Comparison of ENCODE assay signal across 8 cellular contexts in the genomic region with DNA sequence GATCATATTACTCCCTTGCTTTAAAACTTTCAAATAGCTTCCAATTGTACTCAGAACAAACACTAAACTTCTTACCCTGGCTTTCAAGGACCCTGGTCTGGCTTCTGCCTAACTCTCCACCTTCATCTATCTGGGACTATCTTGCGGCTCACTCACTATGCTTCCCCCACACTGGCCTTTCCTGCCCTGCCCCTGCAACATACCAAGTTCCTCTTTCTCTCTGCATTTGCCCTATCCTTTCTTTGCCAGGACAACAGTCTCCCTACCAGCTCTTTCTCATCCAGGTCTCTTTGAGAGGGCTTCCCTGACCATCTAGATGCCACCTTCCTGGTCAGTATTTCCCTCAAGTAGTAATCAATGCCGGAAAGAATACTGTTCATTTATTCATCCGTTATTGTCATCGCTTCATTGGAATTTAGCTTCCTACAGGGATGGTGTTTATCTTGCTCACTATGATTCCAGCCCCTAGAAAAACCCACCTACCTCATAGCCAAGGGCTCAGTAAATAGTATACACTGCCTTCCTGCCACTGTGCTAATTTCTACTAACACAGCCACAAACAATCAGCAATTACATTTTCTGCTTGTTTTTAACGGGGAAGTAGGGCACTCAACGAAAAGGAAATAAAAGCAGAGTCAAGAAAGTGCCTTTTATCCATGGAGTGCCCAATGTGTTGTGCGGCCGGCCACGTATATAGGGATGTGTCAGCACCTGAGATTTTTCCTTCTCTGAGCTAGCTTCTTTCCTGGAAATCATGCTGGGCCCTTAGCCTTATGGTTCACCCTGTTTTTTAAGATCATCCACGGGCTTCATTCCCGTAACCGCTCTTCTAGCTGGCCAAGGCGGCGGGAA. TPM values are rescaled to one million over a fixed set of nuclear protein-coding genes. Genes with fewer than 3 reads are reported as not detected.
DNase-seq lines count a peak whose midpoint lies in the region; ATAC-seq, FAIRE-seq and TF ChIP-seq lines count a peak whose summit lies in the region.

No MANE protein-coding gene starts in this region.

- H3K9ac ChIP-seq in fibroblast of lung (ENCODE audit: insufficient read depth, low read length), result peak overlapping the region; percentile 80

- H3K36me3 ChIP-seq in PC-9 (ENCODE audit: low read depth), result peaks cover 7% of the 10 kb centered on the region; the same call in 1 of the 2 replicates
- H3K36me3 ChIP-seq in fibroblast of lung (ENCODE audit: control insufficient read depth, insufficient read depth, low read length), result no peaks in the 10 kb centered on the region
- no peaks in the 10 kb centered on the region for H3K36me3 ChIP-seq in small intestine (ENCODE audit: control insufficient read depth in 2 of 2, insufficient read depth in 2 of 2, low read length in 2 of 2)

- H2AFZ ChIP-seq in PC-9, result peak overlapping the region; percentile 86
- peak overlapping the region; percentile 89 for H2AFZ ChIP-seq in fibroblast of lung (ENCODE audit: low read length)

- H3K4me3 ChIP-seq in PC-9 (peak overlapping the region; percentile 70), fibroblast of lung (replicated peaks in 1 of 4; ENCODE audit: control extremely low read depth in 1 of 4, insufficient read depth in 1 of 4, low read depth in 3 of 4, low read length in 4 of 4) (peak overlapping the region; percentile 54 to 78 (median 75)), small intestine (ENCODE audit: low read depth in 1 of 2, low read length in 2 of 2) (peak overlapping the region; percentile 58)

- intact Hi-C loops in PC-9 (cut with micrococcal nuclease; ENCODE audit: unreplicated experiment), result loop anchor here (5.0 kb wide), 2 partner anchors 218 to 792 kb away; no protein-coding TSS in a partner anchor

- CTCF ChIA-PET in PC-9 (lab: Charles Lee), result interaction anchor here (0.6 kb wide), 2 partner anchors 19 to 80 kb away, joined by 3 to 9 read pairs; no protein-coding TSS in a partner anchor

- FAIRE-seq in small intestine (lab: Jason Lieb, UNC), result no peak

- no peaks in the 10 kb centered on the region for H4K20me1 ChIP-seq in PC-9 (ENCODE audit: insufficient read depth)
- H4K20me1 ChIP-seq in fibroblast of lung (ENCODE audit: control insufficient read depth, extremely low read depth, insufficient read depth, low read length), result no peaks in the 10 kb centered on the region

- peak; percentile 22 for ATAC-seq in HG02840 (IDR thresholded peaks at IDR 0.05; ENCODE audit: low FRiP score, unreplicated experiment)

- H3F3A ChIP-seq in PC-9 (ENCODE audit: insufficient read depth, low read depth), result peaks cover 17% of the 10 kb centered on the region; the same call in 1 of the 2 replicates

- peak overlapping the region; percentile 77 for H3K4me2 ChIP-seq in PC-9
- H3K4me2 ChIP-seq in fibroblast of lung (ENCODE audit: extremely low read depth, insufficient read depth, low read length), result peak overlapping the region; percentile 59

- TSS peak; percentile 72 for BruUV-seq in PC-9 (replicated peaks; lab: Mats Ljungman, UMichigan)

- peak; percentile 27 for DNase-seq in NCI-H2171 treated with DMSO at 0.1 percent for 48 hours (lab: John Stamatoyannopoulos, UW)
- DNase-seq in NCI-H2171 (lab: John Stamatoyannopoulos, UW), result no peak
- DNase-seq in PC-9, result no peak
- no peak for DNase-seq in fibroblast of lung (ENCODE audit: low read depth in 2 of 2)
- no peak for DNase-seq in small intestine
- DNase-seq in activated naive CD4-positive, alpha-beta T cell treated with anti-CD3 and anti-CD28 coated beads, Interleukin-2, amount 50 U/mL, for 16 hours, result no peak
- no peak for DNase-seq in GOT3 (lab: John Stamatoyannopoulos, UW)

- TF ChIP-seq CTCF in PC-9 (conservative IDR thresholded peaks at IDR 0.05) (no peak), fibroblast of lung (conservative IDR thresholded peaks at IDR 0.05 in 1 of 2, IDR thresholded peaks at IDR 0.05 in 1 of 2; ENCODE audit: low read depth in 1 of 2, low read length in 2 of 2) (no peak)

- WGBS in small intestine, 3 donors, result 19 to 25% (median 22%) methylated on average over 14 of the region's 14 CpGs

- POLR2A ChIA-PET in PC-9 (lab: Charles Lee; ENCODE audit: unreplicated experiment), result interaction anchor here (0.5 kb wide), 1 partner anchor 158 kb away, joined by 3 read pairs; no protein-coding TSS in a partner anchor

- H3K9me2 ChIP-seq in PC-9 (ENCODE audit: insufficient read depth), result no peaks in the 10 kb centered on the region

- H3K4me1 ChIP-seq in PC-9 (replicated peaks; ENCODE audit: insufficient read depth) (peaks cover 23% of the 10 kb centered on the region), fibroblast of lung (ENCODE audit: control insufficient read depth, extremely low read depth, insufficient read depth, low read length) (peaks cover 13% of the 10 kb centered on the region), small intestine (ENCODE audit: control insufficient read depth in 2 of 2, insufficient read depth in 1 of 2, low read depth in 1 of 2, low read length in 1 of 2) (peaks cover 0 to 4% of the 10 kb centered on the region in 2 donors)

- H3K9me3 ChIP-seq in PC-9 (ENCODE audit: insufficient read depth, low read depth), result no peaks in the 10 kb centered on the region
- H3K9me3 ChIP-seq in fibroblast of lung (ENCODE audit: control insufficient read depth, insufficient read depth, low read depth, low read length), result no peaks in the 10 kb centered on the region
- no peaks in the 10 kb centered on the region for H3K9me3 ChIP-seq in small intestine (ENCODE audit: control insufficient read depth, low read depth)

- H3K79me2 ChIP-seq in PC-9 (ENCODE audit: low read depth) (peaks cover 37% of the 10 kb centered on the region), fibroblast of lung (ENCODE audit: control insufficient read depth, insufficient read depth, low read length) (peaks cover 23% of the 10 kb centered on the region)

- H3K27ac ChIP-seq in PC-9 (peak overlapping the region; percentile 56; the same call in 1 of the 2 replicates), fibroblast of lung (ENCODE audit: insufficient read depth, low read length) (peak overlapping the region; percentile 85), small intestine (ENCODE audit: low read depth in 1 of 2, low read length in 1 of 2) (peak overlapping the region in 1 of 2 donors; percentile 95)

- H3K27me3 ChIP-seq in PC-9 (ENCODE audit: insufficient read depth, low read depth) (no peaks in the 10 kb centered on the region), fibroblast of lung (ENCODE audit: control insufficient read depth, insufficient read depth, low read length) (no peaks in the 10 kb centered on the region), small intestine (ENCODE audit: control insufficient read depth in 2 of 2, insufficient read depth in 2 of 2, low read length in 2 of 2) (no peaks in the 10 kb centered on the region)

RNA-seq across cellular contexts. Expression of gene CDC7, which starts 0.5 kb away (rescaled TPM):
- total RNA-seq in PC-9 (2021) (11.5 and 13.1 TPM in 2 replicates), fibroblast of lung (3.1 and 3.6 TPM in 2 replicates)
- polyA plus RNA-seq in fibroblast of lung (5.1 and 8.6 TPM in 2 replicates), small intestine (1 to 10 TPM in 2 of 3 donors, under 1 TPM in 1; 0.27 to 6.0 (median 1.1) TPM)
- 3.3 and 6.4 TPM in 2 replicates for polyA plus RNA-seq in fibroblast of lung (2012)
- polyA minus RNA-seq in fibroblast of lung (ENCODE audit: low replicate concordance), result not detected in 2 replicates
